ENCODE assay signal across 31 cellular contexts in genomic region chr3:136869282-136869681, GRCh38.
"Had no signal": no experiment of that assay in that cellular context is flagged by ENCODE, and none has a peak within 500 bp of the region (broad histone marks: within the 10 kb centered on the region; RNA-seq: fewer than 3 reads in every experiment).

No MANE protein-coding gene starts in this region.

- H3K4me1 ChIP-seq: adrenal gland, breast epithelium had no signal

- H3K27ac ChIP-seq: adrenal gland, body of pancreas, brain microvascular endothelial cell, breast epithelium had no signal

- H3K4me3 ChIP-seq: adrenal gland, body of pancreas, breast epithelium had no signal

- H3K36me3 ChIP-seq: adrenal gland, brain microvascular endothelial cell, breast epithelium had no signal

- ATAC-seq: activated CD8-positive, alpha-beta T cell treated with anti-CD3 and anti-CD28 coated beads for 36 hours; activated naive CD4-positive, alpha-beta T cell treated with anti-CD3 and anti-CD28 coated beads, Interleukin-2, amount 50 U/mL, for 72 hours; activated T-helper 17 cell treated with anti-CD3 and anti-CD28 coated beads, Interleukin-2, amount 50 U/mL, for 72 hours; body of pancreas had no signal

- H3K27me3 ChIP-seq: adrenal gland, body of pancreas, brain microvascular endothelial cell, breast epithelium had no signal

- H3K9me3 ChIP-seq: adrenal gland, body of pancreas, breast epithelium had no signal

- DNase-seq: activated B cell treated with CpG ODN at 0.5 μM for 24 hours; activated CD4-positive, alpha-beta memory T cell treated with anti-CD3 and anti-CD28 coated beads for 36 hours; activated CD4-positive, alpha-beta T cell treated with anti-CD3 and anti-CD28 coated beads for 4 hours; activated CD4-positive, alpha-beta T cell treated with anti-CD3 and anti-CD28 coated beads, Interleukin-2, amount 10 ng/mL, durations not matched to agents 24 days and 14 days; activated CD4-positive, alpha-beta T cell treated with anti-CD3 and anti-CD28 coated beads, Interleukin-2, amount 50 U/mL, for 1 hour; activated CD4-positive, alpha-beta T cell treated with anti-CD3 and anti-CD28 coated beads, Interleukin-2, amount 50 U/mL, for 4 hours; activated CD4-positive, CD25-positive, alpha-beta regulatory T cell treated with anti-CD3 and anti-CD28 coated beads, Interleukin-2, amount 50 U/mL, for 72 hours; activated CD8-positive, alpha-beta memory T cell treated with anti-CD3 and anti-CD28 coated beads, Interleukin-2, amount 50 U/mL, for 4 hours; activated CD8-positive, alpha-beta T cell treated with anti-CD3 and anti-CD28 coated beads for 36 hours; activated effector memory CD4-positive, alpha-beta T cell treated with anti-CD3 and anti-CD28 coated beads, Interleukin-2, amount 50 U/mL, for 16 hours; activated gamma-delta T cell treated with Interleukin-2 at 50 U/mL for 16 hours; activated naive CD4-positive, alpha-beta T cell; activated naive CD4-positive, alpha-beta T cell treated with anti-CD3 and anti-CD28 coated beads for 36 hours; activated naive CD4-positive, alpha-beta T cell treated with anti-CD3 and anti-CD28 coated beads, Interleukin-2, amount 50 U/mL, for 16 hours; activated naive CD8-positive, alpha-beta T cell treated with anti-CD3 and anti-CD28 coated beads for 36 hours; activated T-cell treated with anti-CD3 and anti-CD28 coated beads for 4 hours; activated T-cell treated with anti-CD3 and anti-CD28 coated beads, Interleukin-2, amount 50 U/mL, for 1 hour; activated T-cell treated with anti-CD3 and anti-CD28 coated beads, Interleukin-2, amount 50 U/mL, for 48 hours; adrenal gland; amniotic stem cell; aorta; body of pancreas; brain microvascular endothelial cell; central memory CD4-positive, alpha-beta T cell; T-helper 1 cell; T-helper 2 cell; T-helper 9 cell had no signal

- FAIRE-seq: astrocyte had no signal
